Comparison of ENCODE assay signal across 17 cellular contexts in genomic region chr1:202221911-202222909, GRCh38. TPM values are rescaled to one million over a fixed set of nuclear protein-coding genes. Genes with fewer than 3 reads are reported as not detected.
DNase-seq lines count a peak whose midpoint lies in the region; ATAC-seq, FAIRE-seq and TF ChIP-seq lines count a peak whose summit lies in the region.
"Had no signal": no experiment of that assay in that cellular context is flagged by ENCODE, and none has a peak within 500 bp of the region (broad histone marks: within the 10 kb centered on the region; RNA-seq: fewer than 3 reads in every experiment).

No MANE protein-coding gene starts in this region.

- CTCF ChIA-PET in MCF 10A (lab: Yijun Ruan, JAX), result interaction anchor here (0.7 to 1.8 kb wide), 5 partner anchors 12 to 90 kb away, joined by 3 to 11 read pairs (median 5); no protein-coding TSS in a partner anchor

- in situ Hi-C loops in GM23248 (cut with MboI), result no loop called here

- no TSS peak for BruUV-seq in MCF 10A (replicated peaks; lab: Mats Ljungman, UMichigan)

- no peaks in the 10 kb centered on the region for H4K20me1 ChIP-seq in GM23248 (ENCODE audit: insufficient read depth)

- no peak overlapping the region for H3K27ac Mint-ChIP-seq in MCF 10A (ENCODE audit: low read depth, unreplicated experiment)

- no peak overlapping the region for H2AFZ ChIP-seq in GM23248

- H3K4me3 ChIP-seq in thoracic aorta (peak overlapping the region; percentile 48), foreskin fibroblast (ENCODE audit: low read depth in 1 of 2, low read length in 2 of 2) (no peak overlapping the region), GM23248 (no peak overlapping the region)
- H3K4me3 ChIP-seq: cardiac muscle cell, psoas muscle had no signal

- H3K4me1 ChIP-seq in thoracic aorta (ENCODE audit: control insufficient read depth in 1 of 2, low read depth in 2 of 2) (peaks cover 26 to 72% of the 10 kb centered on the region in 2 donors), GM23248 (ENCODE audit: insufficient read depth) (no peaks in the 10 kb centered on the region)
- H3K4me1 ChIP-seq: psoas muscle had no signal

- no peak for TF ChIP-seq CTCF in MCF 10A (IDR thresholded peaks at IDR 0.05; ENCODE audit: unreplicated experiment)
- TF ChIP-seq CTCF in thoracic aorta (IDR thresholded peaks at IDR 0.05), result no peak
- no peak for TF ChIP-seq CTCF in foreskin fibroblast (IDR thresholded peaks at IDR 0.05; ENCODE audit: low read depth, low read length)

- WGBS in GM23248 (ENCODE audit: low coverage in 1 of 2, low lambda C conversion rate in 2 of 2, missing lambda C conversion rate in 2 of 2), 2 experiments, result 63 to 68% methylated on average over 12 to 19 of the region's 19 CpGs

- no peak for FAIRE-seq in GM19239 (lab: Jason Lieb, UNC)
- FAIRE-seq: G401.6 had no signal

- DNase-seq in NCI-H146 (lab: John Stamatoyannopoulos, UW) (peak; percentile 39), NCI-H146 treated with DMSO at 0.1 percent for 48 hours (lab: John Stamatoyannopoulos, UW; ENCODE audit: unreplicated experiment) (no peak), NCI-H187 treated with DMSO at 0.1 percent for 48 hours (lab: John Stamatoyannopoulos, UW) (peak; percentile 63), MCF 10A (ENCODE audit: unreplicated experiment) (peak; percentile 90), thoracic aorta (ENCODE audit: low spot score) (no peak), foreskin fibroblast (no peak), GM23248 (no peak), GM19239 (ENCODE audit: insufficient read length, low spot score) (no peak)
- DNase-seq: ACHN; activated CD4-positive, alpha-beta T cell treated with anti-CD3 and anti-CD28 coated beads for 4 hours; NCI-H82; psoas muscle had no signal

- intact Hi-C loops in MCF 10A (cut with micrococcal nuclease), result no loop called here

- no peaks in the 10 kb centered on the region for H3K27me3 ChIP-seq in thoracic aorta (replicated peaks; ENCODE audit: insufficient read depth)
- peaks cover 52% of the 10 kb centered on the region for H3K27me3 ChIP-seq in GM23248 (replicated peaks; ENCODE audit: insufficient read depth)

- H3K36me3 Mint-ChIP-seq in MCF 10A (ENCODE audit: insufficient read depth, unreplicated experiment), result no peaks in the 10 kb centered on the region

- H3F3A ChIP-seq in GM23248 (ENCODE audit: insufficient read depth), result no peaks in the 10 kb centered on the region

- H3K79me2 ChIP-seq in GM23248 (ENCODE audit: insufficient read depth), result no peaks in the 10 kb centered on the region

- H3K4me1 Mint-ChIP-seq in MCF 10A (ENCODE audit: insufficient read depth, unreplicated experiment), result peaks cover 21% of the 10 kb centered on the region
- H3K4me1 Mint-ChIP-seq: activated T-helper 17 cell treated with anti-CD3 and anti-CD28 coated beads, Interleukin-2, amount 50 U/mL, for 72 hours had no signal

- no peak overlapping the region for H3K9ac ChIP-seq in GM23248

- H3K9me3 ChIP-seq in thoracic aorta (no peaks in the 10 kb centered on the region), GM23248 (ENCODE audit: low read depth) (no peaks in the 10 kb centered on the region)
- H3K9me3 ChIP-seq: psoas muscle had no signal

- no peak overlapping the region for H3K4me2 ChIP-seq in GM23248 (ENCODE audit: unreplicated experiment)

- no peak overlapping the region for H3K4me3 Mint-ChIP-seq in MCF 10A (ENCODE audit: unreplicated experiment)
- H3K4me3 Mint-ChIP-seq: activated T-helper 17 cell treated with anti-CD3 and anti-CD28 coated beads, Interleukin-2, amount 50 U/mL, for 72 hours had no signal

- H3K27me3 Mint-ChIP-seq in MCF 10A (ENCODE audit: insufficient read depth, unreplicated experiment), result peaks cover 23% of the 10 kb centered on the region

- no peak for ATAC-seq in thoracic aorta (ENCODE audit: insufficient number of reproducible peaks, low FRiP score, low read depth)
- ATAC-seq: activated T-helper 17 cell treated with anti-CD3 and anti-CD28 coated beads, Interleukin-2, amount 50 U/mL, for 72 hours had no signal

- H3K27ac ChIP-seq in thoracic aorta (peak overlapping the region; percentile 93), GM23248 (no peak overlapping the region)
- H3K27ac ChIP-seq: cardiac muscle cell, psoas muscle had no signal

- no peaks in the 10 kb centered on the region for H3K9me3 Mint-ChIP-seq in MCF 10A (ENCODE audit: unreplicated experiment)
- H3K9me3 Mint-ChIP-seq: activated T-helper 17 cell treated with anti-CD3 and anti-CD28 coated beads, Interleukin-2, amount 50 U/mL, for 72 hours had no signal

- H3K36me3 ChIP-seq in thoracic aorta (peaks cover 10% of the 10 kb centered on the region), GM23248 (ENCODE audit: low read depth) (no peaks in the 10 kb centered on the region)
- H3K36me3 ChIP-seq: cardiac muscle cell had no signal

- H3K9me2 ChIP-seq in GM23248 (ENCODE audit: insufficient read depth), result no peaks in the 10 kb centered on the region

- POLR2A ChIA-PET in MCF 10A (lab: Yijun Ruan, JAX), result interaction anchor here (0.7 to 2.6 kb wide), 11 partner anchors 9 to 742 kb away, joined by 3 to 22 read pairs (median 4); no protein-coding TSS in a partner anchor

RNA-seq across cellular contexts. Expression of gene LGR6, which starts 28.6 kb away (rescaled TPM):
- 0.32 and 0.56 TPM in 2 replicates for total RNA-seq in MCF 10A (2022)
- 10 to 100 TPM; 76.6 to 99.0 TPM for total RNA-seq in thoracic aorta
- total RNA-seq in GM23248 (2014; rRNA removed; shearing (Covaris generic)), result not detected in 2 replicates
- not detected in 2 replicates for polyA plus RNA-seq in GM23248 (2016; fragmentation: Nextera tagmentation; extraction: Ambion mirVana)
- total RNA-seq: cardiac muscle cell, epithelial cell of proximal tubule, subcutaneous adipose tissue had no signal

Comparison
In these comparisons a context has a peak if more than half of its experiments do, and no peak if none do; other contexts are left out.
1. DNase-seq: peak in NCI-H146 (single experiment), NCI-H187 treated with DMSO at 0.1 percent for 48 hours (single experiment) and MCF 10A (single experiment); none in NCI-H146 treated with DMSO at 0.1 percent for 48 hours (single experiment), thoracic aorta (single experiment), foreskin fibroblast (0 of 2), GM23248 (single experiment) and GM19239 (single experiment).
2. RNA of gene LGR6, which starts 28.6 kb away (total RNA-seq): 76.6 to 99.0 TPM in thoracic aorta; 0.32 to 0.56 TPM in MCF 10A and not detected in GM23248; every median in the first group is over 10 times any median in the second.